In genomic region chr4:39978904-39979303, GRCh38 we compare ENCODE assay signal across 18 cellular contexts. TPM values are rescaled to one million over a fixed set of nuclear protein-coding genes. Genes with fewer than 3 reads are reported as not detected.
DNase-seq lines count a peak whose midpoint lies in the region; ATAC-seq, FAIRE-seq and TF ChIP-seq lines count a peak whose summit lies in the region.
"Had no signal": no experiment of that assay in that cellular context is flagged by ENCODE, and none has a peak within 500 bp of the region (broad histone marks: within the 10 kb centered on the region; RNA-seq: fewer than 3 reads in every experiment).

No MANE protein-coding gene starts in this region.

- peak overlapping the region; percentile 31 for H3K4me3 Mint-ChIP-seq in activated CD8-positive, alpha-beta T cell treated with anti-CD3 and anti-CD28 coated beads, Interleukin-2, amount 10 ng/mL, durations not matched to agents 7 days and 5 days
- H3K4me3 Mint-ChIP-seq in nephron progenitor cell: peak overlapping the region; percentile 47

- no peak for ATAC-seq in activated CD8-positive, alpha-beta T cell treated with anti-CD3 and anti-CD28 coated beads, Interleukin-2, amount 10 ng/mL, durations not matched to agents 7 days and 5 days
- ATAC-seq in GM19351 (IDR thresholded peaks at IDR 0.05; ENCODE audit: unreplicated experiment) (no peak), GM18517 (IDR thresholded peaks at IDR 0.05; ENCODE audit: unreplicated experiment) (no peak)
- ATAC-seq: left ventricle myocardium superior had no signal

- no peaks in the 10 kb centered on the region for H3K9me3 Mint-ChIP-seq in activated CD8-positive, alpha-beta T cell treated with anti-CD3 and anti-CD28 coated beads, Interleukin-2, amount 10 ng/mL, durations not matched to agents 7 days and 5 days (ENCODE audit: insufficient read depth)
- H3K9me3 Mint-ChIP-seq in nephron progenitor cell: peaks cover 8% of the 10 kb centered on the region

- CTCF ChIA-PET in activated CD8-positive, alpha-beta T cell treated with anti-CD3 and anti-CD28 coated beads, Interleukin-2, amount 10 ng/mL, durations not matched to agents 7 days and 5 days (lab: Charles Lee): interaction anchor here (1.0 to 1.7 kb wide), 8 partner anchors 16 to 509 kb away, joined by 3 to 9 read pairs (median 5); partner anchors contain the start of genes N4BP2 and UBE2K

- no peak for TF ChIP-seq CTCF in nephron progenitor cell (IDR thresholded peaks at IDR 0.05)

- H3K4me1 Mint-ChIP-seq in activated CD8-positive, alpha-beta T cell treated with anti-CD3 and anti-CD28 coated beads, Interleukin-2, amount 10 ng/mL, durations not matched to agents 7 days and 5 days (ENCODE audit: low read depth): peaks cover 31% of the 10 kb centered on the region
- H3K4me1 Mint-ChIP-seq in nephron progenitor cell: peaks cover 20% of the 10 kb centered on the region

- H3K36me3 Mint-ChIP-seq in activated CD8-positive, alpha-beta T cell treated with anti-CD3 and anti-CD28 coated beads, Interleukin-2, amount 10 ng/mL, durations not matched to agents 7 days and 5 days (ENCODE audit: low read depth): peaks cover 21% of the 10 kb centered on the region
- H3K36me3 Mint-ChIP-seq in nephron progenitor cell (ENCODE audit: low read depth): peaks cover 23% of the 10 kb centered on the region

- DNase-seq in NOMO-1 (lab: John Stamatoyannopoulos, UW; ENCODE audit: unreplicated experiment in 2 of 2) (peak; percentile 26 to 34), NOMO-1 treated with dmso at 0.1 percent for 144 hours (lab: John Stamatoyannopoulos, UW; ENCODE audit: unreplicated experiment) (no peak), GM18507 (ENCODE audit: extremely low spot score, insufficient read length, low read depth) (no peak), nephron progenitor cell (no peak), NCI-H82 (lab: John Stamatoyannopoulos, UW) (no peak)
- DNase-seq in activated CD8-positive, alpha-beta T cell treated with anti-CD3 and anti-CD28 coated beads, Interleukin-2, amount 10 ng/mL, durations not matched to agents 7 days and 5 days: no peak
- DNase-seq: activated CD4-positive, alpha-beta T cell treated with anti-CD3 and anti-CD28 coated beads for 48 hours; COR-L47; effector CD8-positive, alpha-beta T cell; GOT3; left ventricle myocardium superior; NCI-H1105 treated with DMSO at 0.1 percent for 48 hours; NCI-H446 treated with DMSO at 0.1 percent for 48 hours; sigmoid colon; stimulated activated CD4-positive, alpha-beta T cell treated with anti-CD3 and anti-CD28 coated beads, Interleukin-4, amount 100 ng/mL, for 24 hours; T-helper 1 cell had no signal

- no peaks in the 10 kb centered on the region for H3K27me3 Mint-ChIP-seq in activated CD8-positive, alpha-beta T cell treated with anti-CD3 and anti-CD28 coated beads, Interleukin-2, amount 10 ng/mL, durations not matched to agents 7 days and 5 days (ENCODE audit: low read depth)
- no peaks in the 10 kb centered on the region for H3K27me3 Mint-ChIP-seq in nephron progenitor cell (ENCODE audit: low read depth, poor library complexity)

- FAIRE-seq in GM18507 (lab: Jason Lieb, UNC): peak; percentile 48

- no peak overlapping the region for H3K27ac Mint-ChIP-seq in activated CD8-positive, alpha-beta T cell treated with anti-CD3 and anti-CD28 coated beads, Interleukin-2, amount 10 ng/mL, durations not matched to agents 7 days and 5 days
- H3K27ac Mint-ChIP-seq in nephron progenitor cell: no peak overlapping the region

- POLR2A ChIA-PET in activated CD8-positive, alpha-beta T cell treated with anti-CD3 and anti-CD28 coated beads, Interleukin-2, amount 10 ng/mL, durations not matched to agents 7 days and 5 days (lab: Charles Lee): interaction anchor here (0.6 to 1.1 kb wide), 4 partner anchors 14 to 455 kb away, joined by 3 to 8 read pairs (median 4); partner anchors contain the start of gene N4BP2

RNA-seq across cellular contexts. Expression of gene PDS5A, which starts 1.2 kb away (rescaled TPM):
- 100 to 1,000 TPM; 120 to 126 TPM for total RNA-seq in activated CD8-positive, alpha-beta T cell treated with anti-CD3 and anti-CD28 coated beads, Interleukin-2, amount 10 ng/mL, durations not matched to agents 7 days and 5 days

Comparison
In these comparisons a context has a peak if more than half of its experiments do, and no peak if none do; other contexts are left out.
1. DNase-seq: peak in NOMO-1 (2 of 2); none in NOMO-1 treated with dmso at 0.1 percent for 144 hours (single experiment), GM18507 (single experiment), activated CD8-positive, alpha-beta T cell treated with anti-CD3 and anti-CD28 coated beads, Interleukin-2, amount 10 ng/mL, durations not matched to agents 7 days and 5 days (single experiment), nephron progenitor cell (single experiment) and NCI-H82 (single experiment).